ENCODE assay signal across 8 cellular contexts in the genomic region with DNA sequence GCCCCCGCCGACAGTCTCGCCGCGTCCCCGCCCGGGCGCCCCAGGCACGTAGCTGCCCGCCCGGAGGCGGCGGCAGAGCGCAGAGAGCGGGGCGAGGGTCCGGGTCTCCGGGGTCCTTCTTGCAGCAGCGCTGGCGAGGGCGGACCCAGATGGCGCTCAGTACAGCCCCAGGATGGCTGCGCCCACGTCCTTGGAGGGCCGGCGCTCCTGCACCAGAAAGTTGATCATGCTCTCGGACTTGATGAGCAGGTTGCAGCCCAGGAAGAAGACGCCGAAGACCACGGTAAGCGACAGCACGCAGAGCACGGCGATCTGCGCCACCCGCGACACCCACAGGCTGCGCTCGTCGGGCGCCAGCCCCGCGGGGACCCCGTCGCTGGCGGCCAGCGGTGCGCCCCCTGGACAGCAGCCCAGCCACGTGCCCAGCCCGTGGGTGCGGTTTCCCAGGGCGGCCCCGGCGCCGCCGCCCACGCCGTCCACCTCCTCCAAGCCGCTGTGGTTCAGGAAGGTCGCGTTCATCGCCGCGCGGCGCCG. TPM values are rescaled to one million over a fixed set of nuclear protein-coding genes. Genes with fewer than 3 reads are reported as not detected.
DNase-seq lines count a peak whose midpoint lies in the region; ATAC-seq lines count a peak whose summit lies in the region.

No MANE protein-coding gene starts in this region.

- no peak overlapping the region for H3K27ac Mint-ChIP-seq in activated naive CD8-positive, alpha-beta T cell treated with anti-CD3 and anti-CD28 coated beads, Interleukin-2, amount 10 ng/mL, durations not matched to agents 7 days and 5 days
- H3K27ac Mint-ChIP-seq in immature natural killer cell, result no peak overlapping the region
- H3K27ac Mint-ChIP-seq in stimulated activated naive CD8-positive, alpha-beta T cell treated with anti-CD3 and anti-CD28 coated beads, Interleukin-15, Interleukin-2, amounts not matched to agents 100 ng/mL and 50 ng/mL, for 24 hours, result no peak overlapping the region

- peaks cover 10% of the 10 kb centered on the region for H3K4me1 Mint-ChIP-seq in activated naive CD8-positive, alpha-beta T cell treated with anti-CD3 and anti-CD28 coated beads, Interleukin-2, amount 10 ng/mL, durations not matched to agents 7 days and 5 days
- H3K4me1 Mint-ChIP-seq in immature natural killer cell, result peaks cover 8 to 17% of the 10 kb centered on the region in 2 donors
- H3K4me1 Mint-ChIP-seq in stimulated activated naive CD8-positive, alpha-beta T cell treated with anti-CD3 and anti-CD28 coated beads, Interleukin-15, Interleukin-2, amounts not matched to agents 100 ng/mL and 50 ng/mL, for 24 hours (ENCODE audit: low read depth), result peaks cover 18% of the 10 kb centered on the region

- H3K27me3 Mint-ChIP-seq in activated naive CD8-positive, alpha-beta T cell treated with anti-CD3 and anti-CD28 coated beads, Interleukin-2, amount 10 ng/mL, durations not matched to agents 7 days and 5 days, result peaks cover 41% of the 10 kb centered on the region
- H3K27me3 Mint-ChIP-seq in immature natural killer cell (ENCODE audit: low read depth in 3 of 3), result peaks cover 13 to 21% (median 13%) of the 10 kb centered on the region in 3 donors
- peaks cover 47% of the 10 kb centered on the region for H3K27me3 Mint-ChIP-seq in stimulated activated naive CD8-positive, alpha-beta T cell treated with anti-CD3 and anti-CD28 coated beads, Interleukin-15, Interleukin-2, amounts not matched to agents 100 ng/mL and 50 ng/mL, for 24 hours

- peak overlapping the region; percentile 56 for H3K4me3 Mint-ChIP-seq in activated naive CD8-positive, alpha-beta T cell treated with anti-CD3 and anti-CD28 coated beads, Interleukin-2, amount 10 ng/mL, durations not matched to agents 7 days and 5 days
- H3K4me3 Mint-ChIP-seq in immature natural killer cell, result peak overlapping the region; percentile 58 to 86 (median 75)
- H3K4me3 Mint-ChIP-seq in stimulated activated naive CD8-positive, alpha-beta T cell treated with anti-CD3 and anti-CD28 coated beads, Interleukin-15, Interleukin-2, amounts not matched to agents 100 ng/mL and 50 ng/mL, for 24 hours, result peak overlapping the region; percentile 68

- no peaks in the 10 kb centered on the region for H3K9me3 Mint-ChIP-seq in activated naive CD8-positive, alpha-beta T cell treated with anti-CD3 and anti-CD28 coated beads, Interleukin-2, amount 10 ng/mL, durations not matched to agents 7 days and 5 days
- H3K9me3 Mint-ChIP-seq in immature natural killer cell, result no peaks in the 10 kb centered on the region
- no peaks in the 10 kb centered on the region for H3K9me3 Mint-ChIP-seq in stimulated activated naive CD8-positive, alpha-beta T cell treated with anti-CD3 and anti-CD28 coated beads, Interleukin-15, Interleukin-2, amounts not matched to agents 100 ng/mL and 50 ng/mL, for 24 hours

- DNase-seq in activated naive CD4-positive, alpha-beta T cell treated with Interleukin-2 at 50 U/mL for 16 hours, result peak; percentile 10
- no peak for DNase-seq in activated naive CD4-positive, alpha-beta T cell (lab: John Stamatoyannopoulos, UW)
- peak; percentile 48 for DNase-seq in activated naive CD8-positive, alpha-beta T cell treated with anti-CD3 and anti-CD28 coated beads, Interleukin-2, amount 10 ng/mL, durations not matched to agents 7 days and 5 days
- no peak for DNase-seq in immature natural killer cell
- DNase-seq in SHP77 treated with DMSO at 0.1 percent for 48 hours (lab: John Stamatoyannopoulos, UW), result no peak

- ATAC-seq in activated naive CD8-positive, alpha-beta T cell treated with anti-CD3 and anti-CD28 coated beads, Interleukin-2, amount 10 ng/mL, durations not matched to agents 7 days and 5 days (ENCODE audit: low read depth), result peak; percentile 57
- ATAC-seq in HG02763 (IDR thresholded peaks at IDR 0.05; ENCODE audit: unreplicated experiment), result no peak
- ATAC-seq in HG02571 (IDR thresholded peaks at IDR 0.05; ENCODE audit: unreplicated experiment), result no peak

- POLR2A ChIA-PET in activated naive CD8-positive, alpha-beta T cell treated with anti-CD3 and anti-CD28 coated beads, Interleukin-2, amount 10 ng/mL, durations not matched to agents 7 days and 5 days (lab: Charles Lee), result no interaction called here

- H3K36me3 Mint-ChIP-seq in activated naive CD8-positive, alpha-beta T cell treated with anti-CD3 and anti-CD28 coated beads, Interleukin-2, amount 10 ng/mL, durations not matched to agents 7 days and 5 days, result no peaks in the 10 kb centered on the region
- H3K36me3 Mint-ChIP-seq in immature natural killer cell, result peaks cover 5 to 12% (median 11%) of the 10 kb centered on the region in 3 donors
- no peaks in the 10 kb centered on the region for H3K36me3 Mint-ChIP-seq in stimulated activated naive CD8-positive, alpha-beta T cell treated with anti-CD3 and anti-CD28 coated beads, Interleukin-15, Interleukin-2, amounts not matched to agents 100 ng/mL and 50 ng/mL, for 24 hours (ENCODE audit: low read depth)

RNA-seq across cellular contexts. Expression of gene RPRML, which starts 0.5 kb away (rescaled TPM):
- total RNA-seq in activated naive CD8-positive, alpha-beta T cell treated with anti-CD3 and anti-CD28 coated beads, Interleukin-2, amount 10 ng/mL, durations not matched to agents 7 days and 5 days, result not detected
- not detected for polyA plus RNA-seq in immature natural killer cell

RNA-seq across cellular contexts. Expression of gene GOSR2, which starts 55.6 kb away (rescaled TPM):
- 10 to 100 TPM; 67.2 to 68.5 TPM for total RNA-seq in activated naive CD8-positive, alpha-beta T cell treated with anti-CD3 and anti-CD28 coated beads, Interleukin-2, amount 10 ng/mL, durations not matched to agents 7 days and 5 days
- 10 to 100 TPM; 36.9 to 62.4 (median 57.6) TPM for polyA plus RNA-seq in immature natural killer cell

Comparison
In these comparisons a context has a peak if more than half of its experiments do, and no peak if none do; other contexts are left out.
1. DNase-seq: peak in activated naive CD4-positive, alpha-beta T cell treated with Interleukin-2 at 50 U/mL for 16 hours (single experiment) and activated naive CD8-positive, alpha-beta T cell treated with anti-CD3 and anti-CD28 coated beads, Interleukin-2, amount 10 ng/mL, durations not matched to agents 7 days and 5 days (single experiment); none in activated naive CD4-positive, alpha-beta T cell (0 of 4), immature natural killer cell (0 of 3) and SHP77 treated with DMSO at 0.1 percent for 48 hours (single experiment).
2. Peak in every context shown above with its lines, with median percentiles within 50 percentile points of each other: H3K4me3 Mint-ChIP-seq.